23 cellular contexts compared by ENCODE assay signal in the genomic region with DNA sequence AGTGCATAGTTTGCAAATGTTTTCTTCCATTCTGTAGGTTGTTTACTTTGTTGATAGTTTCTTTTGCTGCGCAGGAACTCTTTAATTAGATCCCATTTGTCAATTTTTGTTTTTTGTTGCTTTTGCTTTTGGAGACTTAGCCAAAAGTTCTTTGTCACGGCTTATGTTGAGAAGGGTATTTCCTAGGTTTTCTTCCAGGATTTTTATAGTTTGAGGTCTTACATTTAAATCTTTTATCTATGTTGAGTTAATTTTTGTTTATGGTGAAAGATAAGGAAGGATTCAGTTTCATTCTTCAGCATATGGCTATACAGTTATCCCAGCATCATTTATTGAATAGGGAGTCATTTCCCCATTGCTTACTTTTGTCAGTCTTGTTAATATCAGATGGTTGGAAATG.
"Had no signal": no experiment of that assay in that cellular context is flagged by ENCODE, and none has a peak within 500 bp of the region (broad histone marks: within the 10 kb centered on the region; RNA-seq: fewer than 3 reads in every experiment).

No MANE protein-coding gene starts in this region.

- ATAC-seq: activated CD8-positive, alpha-beta memory T cell treated with anti-CD3 and anti-CD28 coated beads, Interleukin-2, amount 10 ng/mL, durations not matched to agents 7 days and 5 days; activated T-cell treated with anti-CD3 and anti-CD28 coated beads, Interleukin-2, amount 50 U/mL, for 4 hours; activated T-helper 17 cell treated with anti-CD3 and anti-CD28 coated beads, Interleukin-2, amount 50 U/mL, for 72 hours; SK-N-SH treated with all-trans-retinoic acid at 6 μM for 48 hours; WTC11 had no signal

- H3K9me3 Mint-ChIP-seq: activated naive CD4-positive, alpha-beta T cell treated with anti-CD3 and anti-CD28 coated beads for 36 hours; activated T-cell treated with anti-CD3 and anti-CD28 coated beads, Interleukin-2, amount 50 U/mL, for 4 hours; activated T-helper 17 cell treated with anti-CD3 and anti-CD28 coated beads, Interleukin-2, amount 50 U/mL, for 72 hours; T-helper 1 cell treated with Interleukin-12 subunit alpha and Interleukin-12 subunit beta and Interleukin-4 antibody, amounts not matched to agents 30 μg/mL and 1 μg/mL, for 36 hours had no signal

- FAIRE-seq: astrocyte had no signal

- H3K4me3 Mint-ChIP-seq: activated CD4-positive, alpha-beta T cell treated with anti-CD3 and anti-CD28 coated beads, Interleukin-2, amount 10 ng/mL, durations not matched to agents 24 days and 14 days; activated CD8-positive, alpha-beta memory T cell treated with anti-CD3 and anti-CD28 coated beads, Interleukin-2, amount 10 ng/mL, durations not matched to agents 7 days and 5 days; activated naive CD4-positive, alpha-beta T cell treated with anti-CD3 and anti-CD28 coated beads for 36 hours; activated naive CD8-positive, alpha-beta T cell; activated T-cell treated with anti-CD3 and anti-CD28 coated beads, Interleukin-2, amount 50 U/mL, for 4 hours; activated T-helper 17 cell treated with anti-CD3 and anti-CD28 coated beads, Interleukin-2, amount 50 U/mL, for 72 hours; brain; T-helper 1 cell treated with Interleukin-12 subunit alpha and Interleukin-12 subunit beta and Interleukin-4 antibody, amounts not matched to agents 30 μg/mL and 1 μg/mL, for 36 hours; WTC11 had no signal

- H3K27ac Mint-ChIP-seq: activated CD4-positive, alpha-beta T cell treated with anti-CD3 and anti-CD28 coated beads, Interleukin-2, amount 10 ng/mL, durations not matched to agents 24 days and 14 days; activated CD8-positive, alpha-beta memory T cell treated with anti-CD3 and anti-CD28 coated beads, Interleukin-2, amount 10 ng/mL, durations not matched to agents 7 days and 5 days; activated naive CD4-positive, alpha-beta T cell treated with anti-CD3 and anti-CD28 coated beads for 36 hours; activated naive CD8-positive, alpha-beta T cell; T-helper 1 cell treated with Interleukin-12 subunit alpha and Interleukin-12 subunit beta and Interleukin-4 antibody, amounts not matched to agents 30 μg/mL and 1 μg/mL, for 36 hours had no signal

- DNase-seq: activated CD4-positive, alpha-beta T cell treated with anti-CD3 and anti-CD28 coated beads, Interleukin-2, amount 10 ng/mL, durations not matched to agents 24 days and 14 days; activated CD4-positive, alpha-beta T cell treated with anti-CD3 and anti-CD28 coated beads, Interleukin-2, amount 50 U/mL, for 48 hours; activated CD4-positive, CD25-positive, alpha-beta regulatory T cell treated with anti-CD3 and anti-CD28 coated beads, Interleukin-2, amount 50 U/mL, for 72 hours; activated CD8-positive, alpha-beta memory T cell treated with anti-CD3 and anti-CD28 coated beads, Interleukin-2, amount 10 ng/mL, durations not matched to agents 7 days and 5 days; activated gamma-delta T cell; activated naive CD4-positive, alpha-beta T cell treated with anti-CD3 and anti-CD28 coated beads for 36 hours; activated T-cell treated with anti-CD3 and anti-CD28 coated beads, Interleukin-2, amount 50 U/mL, for 4 hours; amygdala; NCI-H1092; NCI-H1417 treated with DMSO at 0.1 percent for 48 hours; NCI-H1694 treated with DMSO at 0.1 percent for 48 hours; NCI-H2029 treated with DMSO at 0.1 percent for 48 hours; NCI-H524; Peyer's patch; Right ventricle myocardium superior; T-helper 9 cell had no signal

- H3K27me3 Mint-ChIP-seq: activated CD4-positive, alpha-beta T cell treated with anti-CD3 and anti-CD28 coated beads, Interleukin-2, amount 10 ng/mL, durations not matched to agents 24 days and 14 days; activated CD8-positive, alpha-beta memory T cell treated with anti-CD3 and anti-CD28 coated beads, Interleukin-2, amount 10 ng/mL, durations not matched to agents 7 days and 5 days; activated naive CD8-positive, alpha-beta T cell; activated T-helper 17 cell treated with anti-CD3 and anti-CD28 coated beads, Interleukin-2, amount 50 U/mL, for 72 hours; brain had no signal
